Comparison of ENCODE assay signal across 8 cellular contexts in the genomic region with DNA sequence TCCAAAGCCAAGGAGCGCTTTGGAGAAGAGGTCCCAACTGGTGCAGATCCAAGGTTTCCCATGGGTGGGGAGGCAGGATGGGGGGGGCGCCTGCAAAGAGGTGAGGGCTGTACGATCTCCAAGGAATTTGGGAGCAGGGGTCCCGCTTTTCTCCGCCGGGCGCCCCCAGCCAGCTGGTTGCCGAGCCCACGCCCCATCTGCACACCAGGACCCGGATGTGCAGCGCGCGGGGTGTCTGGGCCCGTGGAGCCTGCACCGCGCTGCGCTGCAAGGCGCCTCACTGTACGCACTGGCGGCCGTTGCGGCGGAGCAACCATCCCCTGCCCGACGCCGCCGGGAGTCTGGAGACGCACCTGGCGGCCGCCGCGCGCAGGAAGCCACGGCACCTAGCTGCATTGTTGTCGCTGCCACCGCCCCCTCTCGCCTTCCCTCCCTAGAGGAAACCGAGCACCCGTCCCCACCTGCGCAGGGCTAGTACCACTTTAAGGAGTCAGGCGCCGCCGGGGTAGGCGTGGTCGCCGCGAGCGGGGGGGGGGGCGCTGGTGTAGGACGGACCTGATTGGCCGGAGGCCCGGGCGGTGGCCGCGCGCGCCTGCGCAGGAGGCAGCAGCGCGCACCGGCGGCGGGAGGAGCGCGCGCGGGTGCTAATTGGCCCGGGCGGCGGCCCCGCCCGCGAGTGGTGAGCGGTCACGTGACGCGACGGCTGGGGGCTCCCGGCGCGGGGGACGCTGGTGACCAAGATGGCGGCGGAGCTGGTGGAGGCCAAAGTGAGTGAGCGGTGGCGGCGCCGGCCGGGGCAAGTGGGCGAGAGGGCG. TPM values are rescaled to one million over a fixed set of nuclear protein-coding genes. Genes with fewer than 3 reads are reported as not detected.
A peak's percentile ranks its signal among the peaks of the same experiment; 100 is the strongest.
DNase-seq lines count a peak whose midpoint lies in the region; ATAC-seq and TF ChIP-seq lines count a peak whose summit lies in the region.

A gene with protein sequence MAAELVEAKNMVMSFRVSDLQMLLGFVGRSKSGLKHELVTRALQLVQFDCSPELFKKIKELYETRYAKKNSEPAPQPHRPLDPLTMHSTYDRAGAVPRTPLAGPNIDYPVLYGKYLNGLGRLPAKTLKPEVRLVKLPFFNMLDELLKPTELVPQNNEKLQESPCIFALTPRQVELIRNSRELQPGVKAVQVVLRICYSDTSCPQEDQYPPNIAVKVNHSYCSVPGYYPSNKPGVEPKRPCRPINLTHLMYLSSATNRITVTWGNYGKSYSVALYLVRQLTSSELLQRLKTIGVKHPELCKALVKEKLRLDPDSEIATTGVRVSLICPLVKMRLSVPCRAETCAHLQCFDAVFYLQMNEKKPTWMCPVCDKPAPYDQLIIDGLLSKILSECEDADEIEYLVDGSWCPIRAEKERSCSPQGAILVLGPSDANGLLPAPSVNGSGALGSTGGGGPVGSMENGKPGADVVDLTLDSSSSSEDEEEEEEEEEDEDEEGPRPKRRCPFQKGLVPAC (plus strand): TSS at position 716 of the 815 bp plus-strand sequence. CDS start 25 bp downstream, at position 741.

- no peaks in the 10 kb centered on the region for H3K27me3 ChIP-seq in adipocyte (replicated peaks; ENCODE audit: control insufficient read depth, insufficient read depth, low read length)

- peaks cover 25% of the 10 kb centered on the region for H3K4me1 Mint-ChIP-seq in type B pancreatic cell (ENCODE audit: unreplicated experiment)

- peak within 1 kb of the TSS; percentile 93 for H3K4me3 Mint-ChIP-seq in type B pancreatic cell

- H3K27ac Mint-ChIP-seq in type B pancreatic cell, result peak within 1 kb of the TSS; percentile 84

- intact Hi-C loops in cardiac septum (cut with DNase I) (loop anchor here (1.0 to 5.0 kb wide), 3 partner anchors 22 to 115 kb away; a partner anchor contains a TSS), posterior cingulate gyrus (cut with DNase I) (loop anchor here (1.0 to 5.0 kb wide), 3 partner anchors 16 to 115 kb away; a partner anchor contains a TSS)

- TF ChIP-seq CTCF in GM12875 (IDR thresholded peaks at IDR 0.05; ENCODE audit: borderline replicate concordance, insufficient read depth, low read depth, low read length), result 0 out of 2 replicates have a peak, but pooled peaks have one; percentile 7
- no peak for TF ChIP-seq CTCF in type B pancreatic cell (conservative IDR thresholded peaks at IDR 0.05)

- H3K36me3 ChIP-seq in adipocyte (ENCODE audit: control insufficient read depth, insufficient read depth, low read length, severe bottlenecking), result peaks cover 4% of the 10 kb centered on the region

- peak within 1 kb of the TSS; percentile 90 for H3K9ac ChIP-seq in adipocyte (ENCODE audit: low read length)

- H3K4me3 ChIP-seq in GM12875 (ENCODE audit: low read depth, low read length) (peak within 1 kb of the TSS; percentile 78), adipocyte (ENCODE audit: low read length) (peak within 1 kb of the TSS; percentile 94)

- no peaks in the 10 kb centered on the region for H3K36me3 Mint-ChIP-seq in type B pancreatic cell

- DNase-seq in NCI-H1417 treated with DMSO at 0.1 percent for 48 hours (lab: John Stamatoyannopoulos, UW), result peak; percentile 78
- peak; percentile 92 for DNase-seq in T follicular helper cell (ENCODE audit: low read depth)
- peak; percentile 98 for DNase-seq in adipocyte (ENCODE audit: low read depth)
- peak; percentile 97 for DNase-seq in cardiac septum (ENCODE audit: low spot score)
- DNase-seq in posterior cingulate gyrus, result peak; percentile 86 to 99 (median 93)
- DNase-seq in type B pancreatic cell (ENCODE audit: extremely low spot score, unreplicated experiment), result peak; percentile 96

- peaks cover 26% of the 10 kb centered on the region for H3K4me1 ChIP-seq in adipocyte (ENCODE audit: control insufficient read depth, insufficient read depth, low read length)

- ATAC-seq in HG02759 (IDR thresholded peaks at IDR 0.05; ENCODE audit: unreplicated experiment), result peak; percentile 87

- no peaks in the 10 kb centered on the region for H3K9me3 Mint-ChIP-seq in type B pancreatic cell

- no peaks in the 10 kb centered on the region for H3K27me3 Mint-ChIP-seq in type B pancreatic cell

- H3K9me3 ChIP-seq in adipocyte (ENCODE audit: control insufficient read depth, low read length), result no peaks in the 10 kb centered on the region

RNA-seq across cellular contexts. Expression of the gene that starts here (rescaled TPM):
- 18.4 TPM for total RNA-seq in cardiac septum
- 39.8 and 42.3 TPM in 2 replicates for total RNA-seq in type B pancreatic cell (ENCODE audit: low replicate concordance)

Comparison
In these comparisons a context has a peak if more than half of its experiments do, and no peak if none do; other contexts are left out.
1. Peak in every context shown above with its lines: DNase-seq, ATAC-seq and H3K4me3 ChIP-seq.